Comparison of ENCODE assay signal across 18 cellular contexts in the genomic region with DNA sequence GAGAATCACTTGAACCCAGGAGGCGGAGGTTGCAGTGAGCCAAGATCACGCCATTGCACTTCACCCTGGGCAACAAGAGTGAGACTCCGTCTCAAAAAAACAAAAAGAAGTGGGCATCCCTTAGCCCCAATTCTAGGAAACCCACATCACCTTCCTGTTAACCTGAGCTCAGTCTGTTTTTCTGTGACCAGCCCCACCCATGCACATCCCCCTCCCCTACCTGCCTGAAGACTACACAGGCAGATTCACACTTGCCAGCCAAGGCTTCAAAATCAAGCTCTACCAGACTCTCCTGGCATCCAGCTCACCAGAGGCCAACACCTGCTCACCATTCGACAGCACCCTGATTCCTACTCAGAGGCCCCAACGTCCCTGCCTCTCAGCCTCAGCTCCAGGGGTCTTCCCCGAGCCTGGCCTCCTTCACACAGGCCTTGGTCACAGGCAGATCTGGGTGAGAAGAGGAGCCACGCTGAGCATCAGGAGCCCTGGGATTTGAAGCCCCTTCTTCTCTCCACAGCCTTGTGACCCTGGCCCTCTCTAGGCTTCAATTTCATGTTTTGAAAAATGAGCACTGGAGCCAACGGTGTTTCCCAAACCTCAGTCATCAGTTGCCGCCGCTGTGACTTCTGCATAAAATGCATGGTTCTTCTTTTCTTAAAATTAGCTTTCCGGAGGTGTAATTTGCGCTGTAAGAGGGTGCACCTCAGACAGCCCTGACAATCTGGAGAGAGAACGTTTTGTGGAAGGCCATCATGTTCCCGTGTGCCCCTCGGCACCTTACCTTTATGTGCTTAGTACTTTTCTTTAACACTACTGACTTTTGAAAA. TPM values are rescaled to one million over a fixed set of nuclear protein-coding genes. Genes with fewer than 3 reads are reported as not detected.
DNase-seq lines count a peak whose midpoint lies in the region; ATAC-seq, FAIRE-seq and TF ChIP-seq lines count a peak whose summit lies in the region.
"Had no signal": no experiment of that assay in that cellular context is flagged by ENCODE, and none has a peak within 500 bp of the region (broad histone marks: within the 10 kb centered on the region; RNA-seq: fewer than 3 reads in every experiment).

No MANE protein-coding gene starts in this region.

- intact Hi-C loops in CD4-positive, alpha-beta T cell (cut with DNase I, micrococcal nuclease): no loop called here

- peaks cover 5% of the 10 kb centered on the region for H3K4me1 Mint-ChIP-seq in CD4-positive, alpha-beta T cell (ENCODE audit: low read depth)
- H3K4me1 Mint-ChIP-seq in T-helper 17 cell: peaks cover 31% of the 10 kb centered on the region

- H3K27ac Mint-ChIP-seq in CD4-positive, alpha-beta T cell: no peak overlapping the region
- H3K27ac Mint-ChIP-seq in T-helper 17 cell: peak overlapping the region; percentile 79

- H3K9me3 ChIP-seq in CD4-positive, alpha-beta T cell (ENCODE audit: control insufficient read depth, low read length): no peaks in the 10 kb centered on the region
- H3K9me3 ChIP-seq in T-helper 17 cell (ENCODE audit: control insufficient read depth, low read length, poor library complexity, severe bottlenecking): no peaks in the 10 kb centered on the region
- H3K9me3 ChIP-seq: MG63 had no signal

- FAIRE-seq in GM19239 (lab: Jason Lieb, UNC): no peak
- FAIRE-seq: H54 had no signal

- POLR2A ChIA-PET in CD4-positive, alpha-beta T cell (lab: Charles Lee): no interaction called here
- POLR2A ChIA-PET in RWPE1 (lab: Yijun Ruan, JAX; ENCODE audit: low non-redundant PET): no interaction called here

- no peaks in the 10 kb centered on the region for H3K27me3 ChIP-seq in CD4-positive, alpha-beta T cell (ENCODE audit: control insufficient read depth, insufficient read depth, low read length)
- H3K27me3 ChIP-seq: MG63 had no signal

- peak overlapping the region; percentile 1 for H3K4me3 Mint-ChIP-seq in CD4-positive, alpha-beta T cell
- peak overlapping the region; percentile 72 for H3K4me3 Mint-ChIP-seq in T-helper 17 cell

- DNase-seq in activated gamma-delta T cell treated with Interleukin-2 at 50 U/mL for 16 hours (peak; percentile 19), activated gamma-delta T cell (lab: John Stamatoyannopoulos, UW) (no peak), T-helper 17 cell (no peak), caudate nucleus (lab: John Stamatoyannopoulos, UW) (peak in 2 of 61 donors; percentile 16 to 41), GM19239 (ENCODE audit: insufficient read length, low spot score) (no peak), RWPE1 (ENCODE audit: low spot score) (no peak)
- no peak for DNase-seq in CD4-positive, alpha-beta T cell
- DNase-seq: GF-D8, MG63, NCI-H187 treated with DMSO at 0.1 percent for 48 hours, NCI-H2171, NCI-H446 treated with DMSO at 0.1 percent for 48 hours, NCI-H748 treated with DMSO at 0.1 percent for 48 hours, PC-9 had no signal

- H3K9me3 Mint-ChIP-seq in CD4-positive, alpha-beta T cell: no peaks in the 10 kb centered on the region

- no peak overlapping the region for H3K27ac ChIP-seq in CD4-positive, alpha-beta T cell (ENCODE audit: low read depth, low read length)
- H3K27ac ChIP-seq in caudate nucleus (ENCODE audit: low read depth, low read length) (peak overlapping the region; percentile 54), RWPE1 (no peak overlapping the region)
- H3K27ac ChIP-seq: KMS-11, PC-9 had no signal

- no peaks in the 10 kb centered on the region for H3K36me3 Mint-ChIP-seq in CD4-positive, alpha-beta T cell (ENCODE audit: low read depth)
- H3K36me3 Mint-ChIP-seq in T-helper 17 cell (ENCODE audit: low read depth): peaks cover 5% of the 10 kb centered on the region

- CTCF ChIA-PET in CD4-positive, alpha-beta T cell (lab: Charles Lee): no interaction called here
- CTCF ChIA-PET in RWPE1 (lab: Yijun Ruan, JAX): no interaction called here

- no peak for TF ChIP-seq CTCF in CD4-positive, alpha-beta T cell (IDR thresholded peaks at IDR 0.05)
- TF ChIP-seq CTCF in RWPE1 (conservative IDR thresholded peaks at IDR 0.05; ENCODE audit: low read depth): no peak

- H3K27me3 Mint-ChIP-seq in CD4-positive, alpha-beta T cell: peaks cover 12% of the 10 kb centered on the region
- H3K27me3 Mint-ChIP-seq in T-helper 17 cell: no peaks in the 10 kb centered on the region

- no peak for ATAC-seq in CD4-positive, alpha-beta T cell (ENCODE audit: poor library complexity)
- ATAC-seq in T-helper 17 cell (peak; percentile 46), GM18907 (IDR thresholded peaks at IDR 0.05; ENCODE audit: unreplicated experiment) (no peak)

RNA-seq across cellular contexts. Expression of a gene that starts 47.3 kb away (rescaled TPM):
- total RNA-seq in CD4-positive, alpha-beta T cell: 1 to 10 TPM; 2.0 to 2.1 TPM
- 10 to 100 TPM in 1 of 2 donors, 1 to 10 TPM in 1; 8.5 to 16.8 TPM for total RNA-seq in T-helper 17 cell
- total RNA-seq: HepG2, PC-9 had no signal
